8 cellular contexts compared by ENCODE assay signal in the genomic region with DNA sequence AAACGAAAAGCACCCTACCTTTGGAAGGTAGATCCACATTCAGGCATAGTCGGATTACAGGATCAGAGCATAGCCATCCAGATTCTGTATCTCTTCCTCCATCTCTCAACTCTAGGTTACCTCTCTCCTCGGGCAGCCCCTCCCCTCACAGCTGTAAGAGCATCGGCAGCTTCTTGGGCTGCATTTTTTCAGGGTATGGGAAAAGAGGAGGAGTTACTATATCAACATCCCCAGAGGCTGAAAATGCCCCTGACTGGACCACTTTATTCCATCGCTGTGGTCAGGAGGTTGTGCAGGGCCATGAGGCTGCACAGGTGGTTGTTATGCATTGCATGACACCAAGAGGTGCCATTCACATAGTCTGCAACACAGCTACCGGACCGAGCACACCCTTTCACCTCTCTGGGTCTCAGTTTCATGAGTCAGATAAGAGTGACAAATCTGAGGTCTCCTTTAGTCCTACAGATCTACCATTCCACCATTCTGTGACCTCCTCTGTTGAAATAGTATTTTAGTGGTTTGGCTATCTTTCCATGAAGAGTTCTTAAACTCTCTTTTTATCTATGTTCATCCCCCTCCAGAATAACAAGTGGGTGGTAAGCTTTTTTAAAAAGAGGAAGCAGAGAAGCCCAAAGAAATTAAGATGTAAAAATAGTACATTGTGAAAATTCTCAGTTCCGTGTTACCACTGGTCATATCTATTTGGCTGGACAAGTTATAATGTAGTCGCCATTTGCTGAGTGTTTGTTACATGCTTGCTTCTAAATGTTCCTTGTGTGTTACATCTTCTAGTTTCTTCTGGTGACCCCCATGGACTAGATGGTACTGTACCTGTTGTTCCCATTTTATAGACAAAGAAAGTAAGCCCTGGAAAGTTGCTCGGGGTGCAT. TPM values are rescaled to one million over a fixed set of nuclear protein-coding genes. Genes with fewer than 3 reads are reported as not detected.
DNase-seq lines count a peak whose midpoint lies in the region; ATAC-seq and TF ChIP-seq lines count a peak whose summit lies in the region.

No MANE protein-coding gene starts in this region.

- DNase-seq in islet precursor cell = peak; percentile 28
- no peak for DNase-seq in heart left ventricle
- DNase-seq in T-helper 17 cell = no peak
- DNase-seq in effector memory CD4-positive, alpha-beta T cell = no peak
- no peak for DNase-seq in HT-29 (ENCODE audit: low spot score)

- H3K27ac ChIP-seq in heart left ventricle = peak overlapping the region in 1 of 12 donors; percentile 68
- H3K27ac ChIP-seq in effector memory CD4-positive, alpha-beta T cell (ENCODE audit: insufficient read depth, low read length, poor library complexity, severe bottlenecking) = no peak overlapping the region

- peaks cover 9% of the 10 kb centered on the region for H3K4me1 Mint-ChIP-seq in T-helper 17 cell

- no peaks in the 10 kb centered on the region for H3K36me3 ChIP-seq in heart left ventricle
- H3K36me3 ChIP-seq in effector memory CD4-positive, alpha-beta T cell (ENCODE audit: control insufficient read depth, insufficient read depth, low read length) = no peaks in the 10 kb centered on the region

- TF ChIP-seq CTCF in heart left ventricle (IDR thresholded peaks at IDR 0.05) = no peak

- H3K27ac Mint-ChIP-seq in T-helper 17 cell = no peak overlapping the region

- no peak overlapping the region for H3K4me3 ChIP-seq in heart left ventricle
- no peak overlapping the region for H3K4me3 ChIP-seq in effector memory CD4-positive, alpha-beta T cell (ENCODE audit: insufficient read depth, low read depth, low read length, poor library complexity, severe bottlenecking)

- no peaks in the 10 kb centered on the region for H3K9me3 ChIP-seq in heart left ventricle
- H3K9me3 ChIP-seq in T-helper 17 cell (ENCODE audit: control insufficient read depth, low read length, poor library complexity, severe bottlenecking) = no peaks in the 10 kb centered on the region
- no peaks in the 10 kb centered on the region for H3K9me3 ChIP-seq in effector memory CD4-positive, alpha-beta T cell (ENCODE audit: control insufficient read depth, low read length)

- H3K4me1 ChIP-seq in heart left ventricle = peaks cover 0 to 11% (median 0%) of the 10 kb centered on the region in 12 donors
- no peaks in the 10 kb centered on the region for H3K4me1 ChIP-seq in effector memory CD4-positive, alpha-beta T cell (ENCODE audit: control insufficient read depth, insufficient read depth, low read length, poor library complexity, severe bottlenecking)

- H3K27me3 Mint-ChIP-seq in T-helper 17 cell = peaks cover 24% of the 10 kb centered on the region

- no peak overlapping the region for H3K4me3 Mint-ChIP-seq in T-helper 17 cell

- ATAC-seq in GM18508 (IDR thresholded peaks at IDR 0.05; ENCODE audit: insufficient read depth, unreplicated experiment) (peak; percentile 73), GM21619 (IDR thresholded peaks at IDR 0.05; ENCODE audit: unreplicated experiment) (peak; percentile 87), HG03565 (IDR thresholded peaks at IDR 0.05; ENCODE audit: unreplicated experiment) (peak; percentile 78), heart left ventricle (no peak), T-helper 17 cell (no peak)

- 73 to 80% (median 75%) methylated on average over 10 of the region's 10 CpGs for WGBS in heart left ventricle, 4 donors

- peaks cover 3% of the 10 kb centered on the region for H3K36me3 Mint-ChIP-seq in T-helper 17 cell (ENCODE audit: low read depth)

- intact Hi-C loops in heart left ventricle (cut with DNase I) = loop anchor here in 1 of 10 donors (10.0 kb wide), 1 partner anchor 632 kb away; no protein-coding TSS in a partner anchor

- H3K27me3 ChIP-seq in heart left ventricle = no peaks in the 10 kb centered on the region
- no peaks in the 10 kb centered on the region for H3K27me3 ChIP-seq in effector memory CD4-positive, alpha-beta T cell (replicated peaks; ENCODE audit: control insufficient read depth, insufficient read depth, low read length, poor library complexity, severe bottlenecking)

- TF ChIP-seq POLR2A in heart left ventricle (IDR thresholded peaks at IDR 0.05) = no peak

RNA-seq across cellular contexts. Expression of gene SLC1A4, which starts 56.6 kb away (rescaled TPM):
- total RNA-seq in heart left ventricle (10 to 100 TPM in 5 of 9 donors, 1 to 10 TPM in 4; 5.8 to 22.4 (median 10.8) TPM), T-helper 17 cell (1 to 10 TPM; 1.7 to 8.0 TPM)
- 10 to 100 TPM in 1 of 2 donors, 1 to 10 TPM in 1; 3.0 to 19.5 TPM for polyA plus RNA-seq in heart left ventricle
- total RNA-seq in HT-29 (2014; rRNA removed; shearing (Covaris generic)) = 7.9 and 8.7 TPM in 2 replicates

Comparison
In these comparisons a context has a peak if more than half of its experiments do, and no peak if none do; other contexts are left out.
1. ATAC-seq: peak in GM18508 (single experiment), GM21619 (single experiment) and HG03565 (single experiment); none in heart left ventricle (0 of 4) and T-helper 17 cell (single experiment).